In the genomic region with DNA sequence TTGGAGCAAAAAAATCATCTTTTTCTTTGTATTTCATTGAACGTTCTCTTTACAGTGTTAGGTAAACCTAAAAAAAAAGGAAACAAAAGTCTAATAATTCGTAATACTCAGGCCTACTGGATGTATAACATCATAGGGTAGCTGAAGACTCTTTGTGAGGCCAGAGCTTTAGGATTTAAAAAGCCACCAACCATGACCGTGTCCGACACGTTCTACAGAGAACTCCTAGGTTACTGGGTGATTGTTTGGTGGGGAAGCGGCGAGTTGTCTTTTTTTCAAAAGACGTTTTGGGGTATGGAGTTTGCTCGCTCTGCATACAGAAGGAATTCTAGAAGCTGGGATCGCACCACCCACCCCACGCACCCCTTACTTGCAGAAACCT, we compare ENCODE assay signal across 8 cellular contexts. TPM values are rescaled to one million over a fixed set of nuclear protein-coding genes. Genes with fewer than 3 reads are reported as not detected.
DNase-seq lines count a peak whose midpoint lies in the region; ATAC-seq and TF ChIP-seq lines count a peak whose summit lies in the region.

No MANE protein-coding gene starts in this region.

- peak overlapping the region; percentile 72 for H2AFZ ChIP-seq in Loucy (ENCODE audit: low read length)

- H3K4me2 ChIP-seq in DOHH2 (ENCODE audit: low read length) (peak overlapping the region; percentile 98), Loucy (ENCODE audit: low read depth, low read length, poor library complexity, severe bottlenecking) (peak overlapping the region; percentile 86)

- H3K36me3 ChIP-seq in DOHH2 (ENCODE audit: control insufficient read depth, low read length) (peaks cover 40% of the 10 kb centered on the region), Loucy (ENCODE audit: insufficient read depth, low read length) (peaks cover 23% of the 10 kb centered on the region), suprapubic skin (peaks cover 2% of the 10 kb centered on the region)

- H3K27ac ChIP-seq in DOHH2 (ENCODE audit: low read depth, low read length): peak overlapping the region; percentile 87
- peak overlapping the region; percentile 99 for H3K27ac ChIP-seq in layer of hippocampus (ENCODE audit: low read depth, low read length)
- H3K27ac ChIP-seq in suprapubic skin: peak overlapping the region; percentile 98

- H3F3A ChIP-seq in DOHH2 (ENCODE audit: control insufficient read depth, insufficient read depth): peaks cover 15% of the 10 kb centered on the region
- H3F3A ChIP-seq in Loucy (ENCODE audit: low read depth): peaks cover 15% of the 10 kb centered on the region; the same call in 1 of the 2 replicates

- H3K4me3 ChIP-seq in DOHH2 (ENCODE audit: low read length) (peak overlapping the region; percentile 80), Loucy (ENCODE audit: low read length, poor library complexity, severe bottlenecking) (peak overlapping the region; percentile 92), astrocyte of the spinal cord (ENCODE audit: low read depth, low read length) (peak overlapping the region; percentile 87), suprapubic skin (peak overlapping the region; percentile 76)

- H3K27me3 ChIP-seq in DOHH2 (ENCODE audit: control insufficient read depth, low read length) (no peaks in the 10 kb centered on the region), Loucy (ENCODE audit: insufficient read depth, low read length, poor library complexity, severe bottlenecking) (peaks cover 11% of the 10 kb centered on the region), layer of hippocampus (ENCODE audit: control insufficient read depth, insufficient read depth, low read length) (no peaks in the 10 kb centered on the region), suprapubic skin (no peaks in the 10 kb centered on the region)

- in situ Hi-C loops in astrocyte of the spinal cord (cut with HindIII; ENCODE audit: low sequenced_read_pairs): no loop called here

- TF ChIP-seq POLR2A in suprapubic skin (IDR thresholded peaks at IDR 0.05): no peak

- H3K9me2 ChIP-seq in DOHH2 (replicated peaks; ENCODE audit: control insufficient read depth, low read length) (no peaks in the 10 kb centered on the region), Loucy (replicated peaks; ENCODE audit: low read depth, low read length) (no peaks in the 10 kb centered on the region)

- H4K20me1 ChIP-seq in DOHH2 (ENCODE audit: control insufficient read depth, insufficient read depth, low read depth, low read length) (peaks cover 19% of the 10 kb centered on the region), Loucy (ENCODE audit: insufficient read depth, low read length, poor library complexity, severe bottlenecking) (peaks cover 37% of the 10 kb centered on the region)

- under 1% methylated on average over 11 of the region's 11 CpGs for whole genome bisulfite sequencing in suprapubic skin

- peaks cover 45% of the 10 kb centered on the region for H3K79me2 ChIP-seq in DOHH2 (ENCODE audit: control insufficient read depth, low read length)
- peaks cover 48% of the 10 kb centered on the region for H3K79me2 ChIP-seq in Loucy (ENCODE audit: insufficient read depth, low read length)

- DNase-seq in astrocyte of the spinal cord (ENCODE audit: low read depth, low spot score) (no peak), suprapubic skin (ENCODE audit: low spot score in 2 of 2) (no peak), mucosa of gallbladder (ENCODE audit: low spot score) (no peak)

- no peaks in the 10 kb centered on the region for H3K9me3 ChIP-seq in DOHH2 (ENCODE audit: control insufficient read depth, insufficient read depth, low read length)
- no peaks in the 10 kb centered on the region for H3K9me3 ChIP-seq in Loucy (ENCODE audit: insufficient read depth, low read depth, low read length)
- no peaks in the 10 kb centered on the region for H3K9me3 ChIP-seq in suprapubic skin

- ATAC-seq in GM18858 (IDR thresholded peaks at IDR 0.05; ENCODE audit: unreplicated experiment): no peak
- no peak for ATAC-seq in HG02973 (IDR thresholded peaks at IDR 0.05; ENCODE audit: unreplicated experiment)

- TF ChIP-seq CTCF in DOHH2 (IDR thresholded peaks at IDR 0.05; ENCODE audit: low read depth, low read length, poor library complexity, severe bottlenecking): no peak
- no peak for TF ChIP-seq CTCF in Loucy (conservative IDR thresholded peaks at IDR 0.05; ENCODE audit: low read length)
- no peak for TF ChIP-seq CTCF in astrocyte of the spinal cord (IDR thresholded peaks at IDR 0.05; ENCODE audit: low read depth, low read length)
- TF ChIP-seq CTCF in suprapubic skin (IDR thresholded peaks at IDR 0.05): no peak

- peak overlapping the region; percentile 98 for H3K9ac ChIP-seq in Loucy (ENCODE audit: low read depth, low read length, poor library complexity, severe bottlenecking)

- no peak for TF ChIP-seq EP300 in suprapubic skin (IDR thresholded peaks at IDR 0.05)

- peaks cover 33% of the 10 kb centered on the region for H3K4me1 ChIP-seq in DOHH2 (ENCODE audit: control insufficient read depth, low read length)
- peaks cover 26% of the 10 kb centered on the region for H3K4me1 ChIP-seq in Loucy (ENCODE audit: insufficient read depth, low read length, poor library complexity, severe bottlenecking)
- peaks cover 36% of the 10 kb centered on the region for H3K4me1 ChIP-seq in suprapubic skin

RNA-seq across cellular contexts. Expression of gene CAPRIN1, which starts 0.6 kb away (rescaled TPM):
- total RNA-seq in suprapubic skin (100 to 1,000 TPM; 109 to 137 (median 117) TPM), mucosa of gallbladder (204 TPM)

RNA-seq across cellular contexts. Expression of gene NAT10, which starts 54.5 kb away (rescaled TPM):
- total RNA-seq in suprapubic skin: 10 to 100 TPM; 41.2 to 59.8 (median 48.2) TPM
- 31.6 TPM for total RNA-seq in mucosa of gallbladder
